In the genomic region with DNA sequence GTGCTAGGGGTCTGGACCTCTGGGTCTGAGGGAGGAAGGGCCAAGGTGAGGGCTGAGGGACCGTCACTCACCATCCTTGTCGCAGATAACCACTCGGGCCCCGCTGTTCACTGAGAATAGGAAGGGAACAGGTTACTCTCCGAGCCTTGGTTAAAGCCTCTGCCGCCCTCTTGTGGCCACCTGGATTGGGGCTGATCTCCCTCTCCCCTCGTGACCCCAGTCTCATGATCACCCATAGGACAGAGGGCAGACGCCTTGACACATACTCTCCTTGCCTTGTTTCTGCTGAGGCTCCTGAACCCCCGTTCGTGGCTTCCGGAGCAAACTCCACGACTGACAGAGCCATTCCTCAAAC, we compare ENCODE assay signal across 8 cellular contexts. TPM values are rescaled to one million over a fixed set of nuclear protein-coding genes. Genes with fewer than 3 reads are reported as not detected.
DNase-seq lines count a peak whose midpoint lies in the region; ATAC-seq and TF ChIP-seq lines count a peak whose summit lies in the region.

No MANE protein-coding gene starts in this region.

- H3K36me3 Mint-ChIP-seq in activated CD4-positive, alpha-beta memory T cell treated with anti-CD3 and anti-CD28 coated beads for 36 hours, result no peaks in the 10 kb centered on the region

- H3K4me3 Mint-ChIP-seq in activated CD4-positive, alpha-beta memory T cell treated with anti-CD3 and anti-CD28 coated beads for 36 hours, result peak overlapping the region; percentile 73

- CTCF ChIA-PET in activated CD4-positive, alpha-beta memory T cell treated with anti-CD3 and anti-CD28 coated beads for 36 hours (lab: Charles Lee), result interaction anchor here (0.6 to 2.5 kb wide), 16 partner anchors 9 to 340 kb away, joined by 3 to 38 read pairs (median 3); no protein-coding TSS in a partner anchor

- H3K4me1 ChIP-seq in ectodermal cell (ENCODE audit: control insufficient read depth, insufficient read depth, low read length), result no peaks in the 10 kb centered on the region
- peaks cover 16% of the 10 kb centered on the region for H3K4me1 ChIP-seq in lower lobe of right lung

- TF ChIP-seq POLR2A in GM18526 (IDR thresholded peaks at IDR 0.05; ENCODE audit: extremely low read depth, insufficient read length), result peak; percentile 23

- H3K27me3 ChIP-seq in ectodermal cell (ENCODE audit: control insufficient read depth, insufficient read depth, low read length, poor library complexity, severe bottlenecking) (no peaks in the 10 kb centered on the region), lower lobe of right lung (ENCODE audit: low read depth) (no peaks in the 10 kb centered on the region)

- peaks cover 14% of the 10 kb centered on the region for H3K4me1 Mint-ChIP-seq in activated CD4-positive, alpha-beta memory T cell treated with anti-CD3 and anti-CD28 coated beads for 36 hours (ENCODE audit: low read depth)

- 0 to 2% methylated on average over 12 of the region's 12 CpGs for WGBS in ectodermal cell, 2 experiments

- H3K27ac ChIP-seq in ectodermal cell (ENCODE audit: insufficient read depth, low read depth, low read length, poor library complexity, severe bottlenecking) (peak overlapping the region; percentile 93), lower lobe of right lung (peak overlapping the region; percentile 63)

- no peaks in the 10 kb centered on the region for H3K9me3 Mint-ChIP-seq in activated CD4-positive, alpha-beta memory T cell treated with anti-CD3 and anti-CD28 coated beads for 36 hours

- intact Hi-C loops in activated CD4-positive, alpha-beta memory T cell treated with anti-CD3 and anti-CD28 coated beads for 36 hours (cut with micrococcal nuclease), result loop anchor here (1.0 to 2.0 kb wide), 4 partner anchors 40 to 189 kb away; partner anchors contain the start of gene CA11
- intact Hi-C loops in lower lobe of right lung (cut with DNase I), result no loop called here

- H3K27ac Mint-ChIP-seq in activated CD4-positive, alpha-beta memory T cell treated with anti-CD3 and anti-CD28 coated beads for 36 hours, result no peak overlapping the region

- peaks cover 9% of the 10 kb centered on the region for H3K27me3 Mint-ChIP-seq in activated CD4-positive, alpha-beta memory T cell treated with anti-CD3 and anti-CD28 coated beads for 36 hours

- H3K9me3 ChIP-seq in ectodermal cell (ENCODE audit: control insufficient read depth, low read length), result no peaks in the 10 kb centered on the region
- no peaks in the 10 kb centered on the region for H3K9me3 ChIP-seq in lower lobe of right lung

- POLR2A ChIA-PET in activated CD4-positive, alpha-beta memory T cell treated with anti-CD3 and anti-CD28 coated beads for 36 hours (lab: Charles Lee), result interaction anchor here (0.8 to 2.2 kb wide), 2 partner anchors 40 to 130 kb away, joined by 3 to 4 read pairs; partner anchors contain the start of gene FTL

- H3K4me3 ChIP-seq in ectodermal cell (ENCODE audit: insufficient read depth, low read depth, low read length), result peak overlapping the region; percentile 54
- peak overlapping the region; percentile 52 for H3K4me3 ChIP-seq in lower lobe of right lung

- TF ChIP-seq CTCF in lower lobe of right lung (IDR thresholded peaks at IDR 0.05), result peak; percentile 90

- H3K36me3 ChIP-seq in ectodermal cell (ENCODE audit: control insufficient read depth, insufficient read depth, low read length) (peaks cover 6% of the 10 kb centered on the region), lower lobe of right lung (peaks cover 21% of the 10 kb centered on the region)

- DNase-seq in 8988T (peak; percentile 48), NCI-H82 (lab: John Stamatoyannopoulos, UW) (peak; percentile 97), lower lobe of right lung (peak; percentile 95)
- peak; percentile 96 for DNase-seq in activated CD4-positive, alpha-beta memory T cell treated with anti-CD3 and anti-CD28 coated beads for 36 hours
- DNase-seq in stimulated activated CD4-positive, alpha-beta T cell treated with anti-CD3 and anti-CD28 coated beads, TNF-alpha, amount 100 ng/mL, for 1 hour (ENCODE audit: low read depth in 3 of 3, low spot score in 1 of 3), result peak; percentile 80 to 90 (median 85)

- ATAC-seq in HG03565 (IDR thresholded peaks at IDR 0.05; ENCODE audit: unreplicated experiment), result peak; percentile 65
- peak; percentile 95 to 96 for ATAC-seq in lower lobe of right lung

RNA-seq across cellular contexts. Expression of gene HSD17B14, which starts 0.6 kb away (rescaled TPM):
- total RNA-seq in activated CD4-positive, alpha-beta memory T cell treated with anti-CD3 and anti-CD28 coated beads for 36 hours, result under 1 TPM in 1 of 2 experiments, not detected in 1; 0.31 TPM
- polyA plus RNA-seq in ectodermal cell (2013, experiment 1 of 4), result 24.6 TPM
- polyA plus RNA-seq in ectodermal cell (2013, experiment 2 of 4), result 26.9 TPM
- polyA plus RNA-seq in ectodermal cell (2013, experiment 3 of 4), result 20.6 TPM
- polyA plus RNA-seq in ectodermal cell (2013, experiment 4 of 4), result 21.7 TPM
- 22.7 TPM for total RNA-seq in lower lobe of right lung

RNA-seq across cellular contexts. Expression of gene BCAT2, which starts 24.9 kb away (rescaled TPM):
- total RNA-seq in activated CD4-positive, alpha-beta memory T cell treated with anti-CD3 and anti-CD28 coated beads for 36 hours, result 10 to 100 TPM; 59.8 to 61.5 TPM
- 56.4 TPM for polyA plus RNA-seq in ectodermal cell (2013, experiment 1 of 4)
- 57.1 TPM for polyA plus RNA-seq in ectodermal cell (2013, experiment 2 of 4)
- 42.0 TPM for polyA plus RNA-seq in ectodermal cell (2013, experiment 3 of 4)
- polyA plus RNA-seq in ectodermal cell (2013, experiment 4 of 4), result 48.1 TPM
- 60.7 TPM for total RNA-seq in lower lobe of right lung

RNA-seq across cellular contexts. Expression of gene PLEKHA4, which starts 32.7 kb away (rescaled TPM):
- total RNA-seq in activated CD4-positive, alpha-beta memory T cell treated with anti-CD3 and anti-CD28 coated beads for 36 hours, result 10 to 100 TPM; 10.5 to 11.0 TPM
- 33.5 TPM for polyA plus RNA-seq in ectodermal cell (2013, experiment 1 of 4)
- polyA plus RNA-seq in ectodermal cell (2013, experiment 2 of 4), result 31.0 TPM
- 21.0 TPM for polyA plus RNA-seq in ectodermal cell (2013, experiment 3 of 4)
- polyA plus RNA-seq in ectodermal cell (2013, experiment 4 of 4), result 23.2 TPM
- 21.2 TPM for total RNA-seq in lower lobe of right lung

RNA-seq across cellular contexts. Expression of gene PPP1R15A, which starts 36.5 kb away (rescaled TPM):
- 10 to 100 TPM; 49.7 to 52.0 TPM for total RNA-seq in activated CD4-positive, alpha-beta memory T cell treated with anti-CD3 and anti-CD28 coated beads for 36 hours
- polyA plus RNA-seq in ectodermal cell (2013, experiment 1 of 4), result 31.7 TPM
- 35.8 TPM for polyA plus RNA-seq in ectodermal cell (2013, experiment 2 of 4)
- polyA plus RNA-seq in ectodermal cell (2013, experiment 3 of 4), result 27.2 TPM
- polyA plus RNA-seq in ectodermal cell (2013, experiment 4 of 4), result 31.9 TPM
- 80.4 TPM for total RNA-seq in lower lobe of right lung

Comparison
In these comparisons a context has a peak if more than half of its experiments do, and no peak if none do; other contexts are left out.
1. Peak in every context shown above with its lines: DNase-seq, ATAC-seq, H3K4me3 ChIP-seq and H3K27ac ChIP-seq.
2. RNA of gene HSD17B14, which starts 0.6 kb away (total RNA-seq): 22.7 TPM in lower lobe of right lung (single experiment); 0.31 TPM in activated CD4-positive, alpha-beta memory T cell treated with anti-CD3 and anti-CD28 coated beads for 36 hours; every median in the first group is over 10 times any median in the second.